In genomic region chr19:11556634-11557420, GRCh38 we compare ENCODE assay signal across 14 cellular contexts. TPM values are rescaled to one million over a fixed set of nuclear protein-coding genes. Genes with fewer than 3 reads are reported as not detected.
DNase-seq lines count a peak whose midpoint lies in the region; ATAC-seq, FAIRE-seq and TF ChIP-seq lines count a peak whose summit lies in the region.
"Had no signal": no experiment of that assay in that cellular context is flagged by ENCODE, and none has a peak within 500 bp of the region (broad histone marks: within the 10 kb centered on the region; RNA-seq: fewer than 3 reads in every experiment).

No MANE protein-coding gene starts in this region.

- no peak for ATAC-seq in heart right ventricle
- ATAC-seq: lower lobe of right lung, psoas muscle had no signal

- no peak for FAIRE-seq in urothelium cell line (lab: Jason Lieb, UNC)
- FAIRE-seq: RCC 7860 had no signal

- WGBS in heart right ventricle, 2 donors = 78% methylated on average over 4 of the region's 4 CpGs

- peaks cover 29% of the 10 kb centered on the region for H3K4me1 Mint-ChIP-seq in T-helper 1 cell treated with Interleukin-12 subunit alpha and Interleukin-12 subunit beta and Interleukin-4 antibody, amounts not matched to agents 30 μg/mL and 1 μg/mL, for 36 hours (ENCODE audit: low read depth)
- peaks cover 32% of the 10 kb centered on the region for H3K4me1 Mint-ChIP-seq in activated T-helper 2 cell treated with anti-CD3 and anti-CD28 coated beads, Interferon-gamma antibody, Interleukin-2, Interleukin-4, amounts not matched to agents 10 μg/mL and 5 μg/mL and 100 μg/mL, durations not matched to agents 14 hours and 24 hours and 36 hours (ENCODE audit: low read depth)
- peaks cover 28% of the 10 kb centered on the region for H3K4me1 Mint-ChIP-seq in neural crest cell

- H3K27ac Mint-ChIP-seq in T-helper 1 cell treated with Interleukin-12 subunit alpha and Interleukin-12 subunit beta and Interleukin-4 antibody, amounts not matched to agents 30 μg/mL and 1 μg/mL, for 36 hours = no peak overlapping the region
- H3K27ac Mint-ChIP-seq in activated T-helper 2 cell treated with anti-CD3 and anti-CD28 coated beads, Interferon-gamma antibody, Interleukin-2, Interleukin-4, amounts not matched to agents 10 μg/mL and 5 μg/mL and 100 μg/mL, durations not matched to agents 14 hours and 24 hours and 36 hours = peak overlapping the region; percentile 15
- H3K27ac Mint-ChIP-seq in neural crest cell (ENCODE audit: unreplicated experiment) = no peak overlapping the region

- TF ChIP-seq CTCF in neural crest cell (conservative IDR thresholded peaks at IDR 0.05) (no peak), heart right ventricle (IDR thresholded peaks at IDR 0.05) (no peak)

- no peak for DNase-seq in T-helper 1 cell
- no peak for DNase-seq in activated T-helper 2 cell treated with anti-CD3 and anti-CD28 coated beads, Interferon-gamma antibody, Interleukin-2, Interleukin-4, amounts not matched to agents 10 μg/mL and 5 μg/mL and 100 μg/mL, durations not matched to agents 14 hours and 24 hours and 36 hours (ENCODE audit: low spot score)
- DNase-seq in neural crest cell (ENCODE audit: low read depth, low spot score) = no peak
- DNase-seq in urothelium cell line (ENCODE audit: low spot score) = no peak
- no peak for DNase-seq in heart right ventricle
- DNase-seq: caudate nucleus; lower lobe of right lung; NCI-H2227 treated with DMSO at 0.1 percent for 48 hours; psoas muscle; stimulated activated CD4-positive, alpha-beta T cell treated with anti-CD3 and anti-CD28 coated beads, Interleukin-2, amount 100 ng/mL, for 48 hours had no signal

- H3K9me3 ChIP-seq in heart right ventricle = no peaks in the 10 kb centered on the region
- H3K9me3 ChIP-seq: esophagus muscularis mucosa, lower lobe of right lung, psoas muscle had no signal

- H3K27me3 ChIP-seq in heart right ventricle = no peaks in the 10 kb centered on the region
- H3K27me3 ChIP-seq: esophagus muscularis mucosa had no signal

- peaks cover 0 to 47% (median 16%) of the 10 kb centered on the region in 9 donors for H3K36me3 ChIP-seq in heart right ventricle

- no peak overlapping the region for H3K4me3 ChIP-seq in heart right ventricle
- H3K4me3 ChIP-seq: lower lobe of right lung had no signal

- intact Hi-C loops in activated T-helper 2 cell treated with anti-CD3 and anti-CD28 coated beads, Interferon-gamma antibody, Interleukin-2, Interleukin-4, amounts not matched to agents 10 μg/mL and 5 μg/mL and 100 μg/mL, durations not matched to agents 14 hours and 24 hours and 36 hours (cut with micrococcal nuclease) = no loop called here
- intact Hi-C loops in heart right ventricle (cut with DNase I) = no loop called here

- H3K9me3 Mint-ChIP-seq in T-helper 1 cell treated with Interleukin-12 subunit alpha and Interleukin-12 subunit beta and Interleukin-4 antibody, amounts not matched to agents 30 μg/mL and 1 μg/mL, for 36 hours = no peaks in the 10 kb centered on the region
- H3K9me3 Mint-ChIP-seq in activated T-helper 2 cell treated with anti-CD3 and anti-CD28 coated beads, Interferon-gamma antibody, Interleukin-2, Interleukin-4, amounts not matched to agents 10 μg/mL and 5 μg/mL and 100 μg/mL, durations not matched to agents 14 hours and 24 hours and 36 hours = no peaks in the 10 kb centered on the region
- no peaks in the 10 kb centered on the region for H3K9me3 Mint-ChIP-seq in neural crest cell

- H3K36me3 Mint-ChIP-seq in T-helper 1 cell treated with Interleukin-12 subunit alpha and Interleukin-12 subunit beta and Interleukin-4 antibody, amounts not matched to agents 30 μg/mL and 1 μg/mL, for 36 hours (ENCODE audit: low read depth) = peaks cover 15% of the 10 kb centered on the region
- H3K36me3 Mint-ChIP-seq in activated T-helper 2 cell treated with anti-CD3 and anti-CD28 coated beads, Interferon-gamma antibody, Interleukin-2, Interleukin-4, amounts not matched to agents 10 μg/mL and 5 μg/mL and 100 μg/mL, durations not matched to agents 14 hours and 24 hours and 36 hours (ENCODE audit: low read depth) = peaks cover 28% of the 10 kb centered on the region
- peaks cover 5% of the 10 kb centered on the region for H3K36me3 Mint-ChIP-seq in neural crest cell (ENCODE audit: low read depth)

- peaks cover 9 to 44% (median 36%) of the 10 kb centered on the region in 9 donors for H3K4me1 ChIP-seq in heart right ventricle

- no peaks in the 10 kb centered on the region for H3K27me3 Mint-ChIP-seq in T-helper 1 cell treated with Interleukin-12 subunit alpha and Interleukin-12 subunit beta and Interleukin-4 antibody, amounts not matched to agents 30 μg/mL and 1 μg/mL, for 36 hours (ENCODE audit: low read depth)
- H3K27me3 Mint-ChIP-seq in activated T-helper 2 cell treated with anti-CD3 and anti-CD28 coated beads, Interferon-gamma antibody, Interleukin-2, Interleukin-4, amounts not matched to agents 10 μg/mL and 5 μg/mL and 100 μg/mL, durations not matched to agents 14 hours and 24 hours and 36 hours (ENCODE audit: low read depth) = no peaks in the 10 kb centered on the region
- H3K27me3 Mint-ChIP-seq in neural crest cell (ENCODE audit: low read depth) = no peaks in the 10 kb centered on the region

- H3K4me3 Mint-ChIP-seq in T-helper 1 cell treated with Interleukin-12 subunit alpha and Interleukin-12 subunit beta and Interleukin-4 antibody, amounts not matched to agents 30 μg/mL and 1 μg/mL, for 36 hours = peak overlapping the region; percentile 54
- H3K4me3 Mint-ChIP-seq in activated T-helper 2 cell treated with anti-CD3 and anti-CD28 coated beads, Interferon-gamma antibody, Interleukin-2, Interleukin-4, amounts not matched to agents 10 μg/mL and 5 μg/mL and 100 μg/mL, durations not matched to agents 14 hours and 24 hours and 36 hours (ENCODE audit: low read depth) = peak overlapping the region; percentile 86
- peak overlapping the region; percentile 97 for H3K4me3 Mint-ChIP-seq in neural crest cell

- no peak overlapping the region for H3K27ac ChIP-seq in heart right ventricle
- H3K27ac ChIP-seq: 22Rv1, esophagus muscularis mucosa, lower lobe of right lung, psoas muscle had no signal

RNA-seq across cellular contexts. Expression of gene ELOF1, which starts 2.2 kb away (rescaled TPM):
- 64.1 and 68.3 TPM in 2 replicates for total RNA-seq in activated T-helper 2 cell treated with anti-CD3 and anti-CD28 coated beads, Interferon-gamma antibody, Interleukin-2, Interleukin-4, amounts not matched to agents 10 μg/mL and 5 μg/mL and 100 μg/mL, durations not matched to agents 14 hours and 24 hours and 36 hours
- 69.8 and 70.0 TPM in 2 replicates for total RNA-seq in neural crest cell
- 10 to 100 TPM; 24.9 to 37.5 (median 30.9) TPM for total RNA-seq in heart right ventricle
- polyA plus RNA-seq in heart right ventricle = 10 to 100 TPM; 52.2 to 91.0 TPM

RNA-seq across cellular contexts. Expression of gene CNN1, which starts 18.2 kb away (rescaled TPM):
- total RNA-seq in activated T-helper 2 cell treated with anti-CD3 and anti-CD28 coated beads, Interferon-gamma antibody, Interleukin-2, Interleukin-4, amounts not matched to agents 10 μg/mL and 5 μg/mL and 100 μg/mL, durations not matched to agents 14 hours and 24 hours and 36 hours = not detected in 2 replicates
- 1.6 and 1.8 TPM in 2 replicates for total RNA-seq in neural crest cell
- 100 to 1,000 TPM in 7 of 10 donors, 10 to 100 TPM in 3; 63.4 to 267 (median 163) TPM for total RNA-seq in heart right ventricle
- 100 to 1,000 TPM; 114 to 678 TPM for polyA plus RNA-seq in heart right ventricle

RNA-seq across cellular contexts. Expression of gene ACP5, which starts 20.6 kb away (rescaled TPM):
- total RNA-seq in activated T-helper 2 cell treated with anti-CD3 and anti-CD28 coated beads, Interferon-gamma antibody, Interleukin-2, Interleukin-4, amounts not matched to agents 10 μg/mL and 5 μg/mL and 100 μg/mL, durations not matched to agents 14 hours and 24 hours and 36 hours = 25.4 and 27.0 TPM in 2 replicates
- total RNA-seq in neural crest cell = 1.2 and 2.5 TPM in 2 replicates
- total RNA-seq in heart right ventricle = 10 to 100 TPM in 1 of 10 donors, 1 to 10 TPM in 7, under 1 TPM in 2; 0.80 to 22.7 (median 2.0) TPM
- 1 to 10 TPM; 1.9 to 4.0 TPM for polyA plus RNA-seq in heart right ventricle

RNA-seq across cellular contexts. Expression of gene ECSIT, which starts 27.9 kb away (rescaled TPM):
- 42.7 and 43.5 TPM in 2 replicates for total RNA-seq in activated T-helper 2 cell treated with anti-CD3 and anti-CD28 coated beads, Interferon-gamma antibody, Interleukin-2, Interleukin-4, amounts not matched to agents 10 μg/mL and 5 μg/mL and 100 μg/mL, durations not matched to agents 14 hours and 24 hours and 36 hours
- 46.0 and 49.4 TPM in 2 replicates for total RNA-seq in neural crest cell
- 100 to 1,000 TPM in 9 of 10 donors, 10 to 100 TPM in 1; 86.8 to 162 (median 131) TPM for total RNA-seq in heart right ventricle
- polyA plus RNA-seq in heart right ventricle = 100 to 1,000 TPM; 164 to 226 TPM

RNA-seq across cellular contexts. Expression of gene ZNF627, which starts 40.5 kb away (rescaled TPM):
- 8.3 and 10.9 TPM in 2 replicates for total RNA-seq in activated T-helper 2 cell treated with anti-CD3 and anti-CD28 coated beads, Interferon-gamma antibody, Interleukin-2, Interleukin-4, amounts not matched to agents 10 μg/mL and 5 μg/mL and 100 μg/mL, durations not matched to agents 14 hours and 24 hours and 36 hours
- 22.2 and 26.9 TPM in 2 replicates for total RNA-seq in neural crest cell
- 1 to 10 TPM; 5.3 to 9.8 (median 6.7) TPM for total RNA-seq in heart right ventricle
- polyA plus RNA-seq in heart right ventricle = 1 to 10 TPM; 3.6 to 4.1 TPM

Comparison
In these comparisons a context has a peak if more than half of its experiments do, and no peak if none do; other contexts are left out.
1. RNA of gene CNN1, which starts 18.2 kb away (total RNA-seq): 63.4 to 267 TPM in heart right ventricle; 1.6 to 1.8 TPM in neural crest cell and not detected in activated T-helper 2 cell treated with anti-CD3 and anti-CD28 coated beads, Interferon-gamma antibody, Interleukin-2, Interleukin-4, amounts not matched to agents 10 μg/mL and 5 μg/mL and 100 μg/mL, durations not matched to agents 14 hours and 24 hours and 36 hours; every median in the first group is over 10 times any median in the second.
2. Peak in every context shown above with its lines, with median percentiles within 50 percentile points of each other: H3K4me3 Mint-ChIP-seq.